24 cellular contexts compared by ENCODE assay signal in the genomic region with DNA sequence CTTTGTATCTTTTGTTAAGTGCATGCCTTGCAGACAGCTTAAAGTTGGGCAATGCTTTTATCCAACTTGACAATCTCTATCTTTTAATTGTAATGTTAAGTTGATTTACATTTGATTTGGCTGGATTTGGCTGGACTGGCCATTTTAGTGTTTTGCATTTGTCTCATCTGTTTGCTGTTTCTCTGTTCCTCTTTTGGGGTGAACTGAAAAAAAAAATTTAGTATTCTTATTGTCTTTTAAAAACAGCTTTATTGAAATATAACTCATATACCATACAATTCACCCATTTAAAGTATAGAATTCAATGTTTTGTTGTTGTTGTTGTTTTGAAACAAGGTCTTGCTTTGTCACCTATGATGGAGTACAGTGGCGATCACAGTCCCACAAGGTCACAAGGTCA.
"Had no signal": no experiment of that assay in that cellular context is flagged by ENCODE, and none has a peak within 500 bp of the region (broad histone marks: within the 10 kb centered on the region; RNA-seq: fewer than 3 reads in every experiment).

No MANE protein-coding gene starts in this region.

- ATAC-seq: effector memory CD8-positive, alpha-beta T cell; left ventricle myocardium superior; lower lobe of right lung; natural killer cell; psoas muscle; right cardiac atrium; stimulated activated effector memory CD8-positive, alpha-beta T cell treated with anti-CD3 and anti-CD28 coated beads, Interleukin-12 subunit alpha, Interleukin-12 subunit beta, amount 100 ng/mL, for 72 hours had no signal

- DNase-seq: effector memory CD8-positive, alpha-beta T cell; erythroblast; esophagus squamous epithelium; head of caudate nucleus; left ventricle myocardium superior; lower lobe of right lung; natural killer cell; occipital lobe; ovary; posterior cingulate gyrus; psoas muscle; right cardiac atrium; sigmoid colon; stimulated activated CD4-positive, alpha-beta T cell treated with anti-CD3 and anti-CD28 coated beads, Interleukin-2, amount 100 ng/mL, for 24 hours; stimulated activated CD4-positive, alpha-beta T cell treated with anti-CD3 and anti-CD28 coated beads, Interleukin-4, amount 100 ng/mL, for 24 hours; upper lobe of left lung had no signal

- H3K27ac Mint-ChIP-seq: natural killer cell; stimulated activated effector memory CD8-positive, alpha-beta T cell treated with anti-CD3 and anti-CD28 coated beads, Interleukin-12 subunit alpha, Interleukin-12 subunit beta, amount 100 ng/mL, for 72 hours; stimulated activated naive CD8-positive, alpha-beta T cell treated with anti-CD3 and anti-CD28 coated beads, Interleukin-15, Interleukin-2, amounts not matched to agents 100 ng/mL and 50 ng/mL, for 24 hours had no signal

- H3K27me3 Mint-ChIP-seq: effector memory CD8-positive, alpha-beta T cell; stimulated activated naive CD8-positive, alpha-beta T cell treated with anti-CD3 and anti-CD28 coated beads, Interleukin-15, Interleukin-2, amounts not matched to agents 100 ng/mL and 50 ng/mL, for 24 hours had no signal

- H3K27me3 ChIP-seq: esophagus squamous epithelium, ovary, sigmoid colon, tibial nerve, upper lobe of left lung had no signal

- H3K4me3 ChIP-seq: coronary artery, esophagus squamous epithelium, lower lobe of right lung, ovary, psoas muscle, sigmoid colon, thoracic aorta, tibial nerve, upper lobe of left lung had no signal

- FAIRE-seq: frontal cortex, keratinocyte, urothelium cell line had no signal

- H3K36me3 ChIP-seq: esophagus squamous epithelium, lower lobe of right lung, ovary, sigmoid colon, thoracic aorta, tibial nerve, upper lobe of left lung had no signal

- H3K4me1 ChIP-seq: lower lobe of right lung, tibial nerve, upper lobe of left lung had no signal

- H3K27ac ChIP-seq: coronary artery, esophagus squamous epithelium, lower lobe of right lung, ovary, psoas muscle, sigmoid colon, thoracic aorta, tibial nerve, upper lobe of left lung had no signal

- H3K4me3 Mint-ChIP-seq: effector memory CD8-positive, alpha-beta T cell; natural killer cell; stimulated activated effector memory CD8-positive, alpha-beta T cell treated with anti-CD3 and anti-CD28 coated beads, Interleukin-12 subunit alpha, Interleukin-12 subunit beta, amount 100 ng/mL, for 72 hours; stimulated activated naive CD8-positive, alpha-beta T cell treated with anti-CD3 and anti-CD28 coated beads, Interleukin-15, Interleukin-2, amounts not matched to agents 100 ng/mL and 50 ng/mL, for 24 hours had no signal

- H3K9me3 ChIP-seq: esophagus squamous epithelium, lower lobe of right lung, ovary, psoas muscle, sigmoid colon, thoracic aorta, tibial nerve, upper lobe of left lung had no signal

- H3K9me3 Mint-ChIP-seq: effector memory CD8-positive, alpha-beta T cell; natural killer cell; stimulated activated effector memory CD8-positive, alpha-beta T cell treated with anti-CD3 and anti-CD28 coated beads, Interleukin-12 subunit alpha, Interleukin-12 subunit beta, amount 100 ng/mL, for 72 hours; stimulated activated naive CD8-positive, alpha-beta T cell treated with anti-CD3 and anti-CD28 coated beads, Interleukin-15, Interleukin-2, amounts not matched to agents 100 ng/mL and 50 ng/mL, for 24 hours had no signal

- H3K36me3 Mint-ChIP-seq: natural killer cell; stimulated activated effector memory CD8-positive, alpha-beta T cell treated with anti-CD3 and anti-CD28 coated beads, Interleukin-12 subunit alpha, Interleukin-12 subunit beta, amount 100 ng/mL, for 72 hours had no signal
